In the genomic region with DNA sequence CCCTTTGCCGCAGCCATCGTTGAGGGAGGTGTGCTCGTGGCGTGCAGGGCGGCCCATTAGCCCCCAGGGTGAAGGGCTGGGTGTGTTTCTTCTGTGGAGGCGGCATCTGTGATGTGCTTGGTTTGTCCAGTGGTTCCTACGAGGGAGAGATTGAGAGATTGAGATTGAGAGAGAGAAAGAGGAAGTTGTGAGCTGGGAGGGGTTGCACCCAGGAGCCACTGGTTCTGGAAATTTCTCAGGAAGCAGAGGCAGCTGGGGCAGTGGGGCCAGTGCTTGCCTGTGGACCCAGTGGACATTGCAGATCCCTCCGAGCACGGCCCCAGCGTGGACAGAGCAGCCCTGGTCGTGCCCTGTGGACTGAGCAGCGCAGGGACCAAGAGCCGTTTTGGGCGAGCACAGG, we compare ENCODE assay signal across 12 cellular contexts.
DNase-seq lines count a peak whose midpoint lies in the region; ATAC-seq and TF ChIP-seq lines count a peak whose summit lies in the region.
"Had no signal": no experiment of that assay in that cellular context is flagged by ENCODE, and none has a peak within 500 bp of the region (broad histone marks: within the 10 kb centered on the region; RNA-seq: fewer than 3 reads in every experiment).

No MANE protein-coding gene starts in this region.

- no peak for TF ChIP-seq EP300 in gastroesophageal sphincter (IDR thresholded peaks at IDR 0.05)

- no peak for TF ChIP-seq POLR2A in gastroesophageal sphincter (IDR thresholded peaks at IDR 0.05)

- H3K18ac ChIP-seq in mesenchymal stem cell (ENCODE audit: low read depth in 1 of 2, low read length in 2 of 2), result peak overlapping the region in 1 of 2 experiments; percentile 4

- peaks cover 8% of the 10 kb centered on the region for H3K79me1 ChIP-seq in mesenchymal stem cell (replicated peaks; ENCODE audit: low read length, poor library complexity, severe bottlenecking)

- H3K27ac Mint-ChIP-seq in stimulated activated naive B cell treated with anti-CD40 and anti-IgM and Interleukin-4, amounts not matched to agents 10 μg/mL and 1 μg/mL and 100 μg/mL, for 72 hours, result peak overlapping the region; percentile 83

- DNase-seq in Right ventricle myocardium inferior (ENCODE audit: missing footprints) (no peak), right atrium auricular region (ENCODE audit: low spot score) (no peak), OCI-M1 (lab: John Stamatoyannopoulos, UW) (peak; percentile 75), mesenchymal stem cell (no peak), inferior parietal cortex (ENCODE audit: extremely low spot score) (no peak), islet precursor cell (no peak)
- DNase-seq in stimulated activated naive B cell treated with anti-CD40 and anti-IgM and Interleukin-4, amounts not matched to agents 10 μg/mL and 1 μg/mL and 100 μg/mL, for 72 hours, result no peak
- DNase-seq: activated T-cell treated with anti-CD3 and anti-CD28 coated beads, Interleukin-2, amount 50 U/mL, for 4 hours; caudate nucleus; NCI-H2081 treated with DMSO at 0.1 percent for 48 hours had no signal

- no peak overlapping the region for H2AFZ ChIP-seq in mesenchymal stem cell (ENCODE audit: low read depth, low read length)

- H2AK5ac ChIP-seq in mesenchymal stem cell (ENCODE audit: low read length, severe bottlenecking), result no peak overlapping the region

- no peak overlapping the region for H3K23ac ChIP-seq in mesenchymal stem cell (ENCODE audit: low read length in 2 of 2)

- H3K27me3 Mint-ChIP-seq in stimulated activated naive B cell treated with anti-CD40 and anti-IgM and Interleukin-4, amounts not matched to agents 10 μg/mL and 1 μg/mL and 100 μg/mL, for 72 hours, result peaks cover 0 to 6% of the 10 kb centered on the region in 2 donors

- H3K4me1 ChIP-seq in right atrium auricular region (peaks cover 0 to 8% of the 10 kb centered on the region in 2 donors), gastroesophageal sphincter (peaks cover 0 to 14% (median 0%) of the 10 kb centered on the region in 3 donors), mesenchymal stem cell (ENCODE audit: control insufficient read depth, insufficient read depth, low read depth, low read length) (peaks cover 3% of the 10 kb centered on the region)

- H3K4me3 ChIP-seq in right atrium auricular region (no peak overlapping the region), gastroesophageal sphincter (no peak overlapping the region), mesenchymal stem cell (ENCODE audit: insufficient read depth in 1 of 2, low read depth in 1 of 2, low read length in 2 of 2) (no peak overlapping the region)
- H3K4me3 ChIP-seq: vagina had no signal

- H2BK15ac ChIP-seq in mesenchymal stem cell (ENCODE audit: low read depth, poor library complexity, severe bottlenecking), result no peak overlapping the region

- no peak overlapping the region for H2BK5ac ChIP-seq in mesenchymal stem cell (ENCODE audit: low read depth, low read length, poor library complexity, severe bottlenecking)

- WGBS in gastroesophageal sphincter (ENCODE audit: low coverage in 1 of 2), 2 donors, result 87% methylated on average over 8 of the region's 14 CpGs; no CpG with 5 or more reads in 1 of the 2 donors
- 95% methylated on average over 14 of the region's 14 CpGs for WGBS in mesenchymal stem cell

- TF ChIP-seq CTCF in right atrium auricular region (IDR thresholded peaks at IDR 0.05) (no peak), gastroesophageal sphincter (IDR thresholded peaks at IDR 0.05) (no peak)

- H2BK120ac ChIP-seq in mesenchymal stem cell (ENCODE audit: low read depth, low read length), result no peak overlapping the region

- H3K27ac ChIP-seq in right atrium auricular region, result no peak overlapping the region
- no peak overlapping the region for H3K27ac ChIP-seq in gastroesophageal sphincter
- H3K27ac ChIP-seq in mesenchymal stem cell (ENCODE audit: low read length, poor library complexity, severe bottlenecking), result no peak overlapping the region
- H3K27ac ChIP-seq: vagina had no signal

- H4K91ac ChIP-seq in mesenchymal stem cell (ENCODE audit: low read length), result no peak overlapping the region

- no peak overlapping the region for H3K4ac ChIP-seq in mesenchymal stem cell (ENCODE audit: low read depth in 1 of 2, low read length in 2 of 2)

- no peaks in the 10 kb centered on the region for H3K9me3 ChIP-seq in right atrium auricular region
- no peaks in the 10 kb centered on the region for H3K9me3 ChIP-seq in gastroesophageal sphincter
- no peaks in the 10 kb centered on the region for H3K9me3 ChIP-seq in mesenchymal stem cell (ENCODE audit: control insufficient read depth, low read length)
- H3K9me3 ChIP-seq: vagina had no signal

- no peak overlapping the region for H3K4me2 ChIP-seq in mesenchymal stem cell (ENCODE audit: low read length, poor library complexity, severe bottlenecking)

- no peaks in the 10 kb centered on the region for H3K9me3 Mint-ChIP-seq in stimulated activated naive B cell treated with anti-CD40 and anti-IgM and Interleukin-4, amounts not matched to agents 10 μg/mL and 1 μg/mL and 100 μg/mL, for 72 hours
- H3K9me3 Mint-ChIP-seq: activated T-cell treated with anti-CD3 and anti-CD28 coated beads, Interleukin-2, amount 50 U/mL, for 4 hours had no signal

- H4K8ac ChIP-seq in mesenchymal stem cell (ENCODE audit: low read length), result no peak overlapping the region

- H3K14ac ChIP-seq in mesenchymal stem cell (ENCODE audit: low read length in 2 of 2), result no peak overlapping the region

- H3K9ac ChIP-seq in mesenchymal stem cell (ENCODE audit: low read length), result no peak overlapping the region

- peaks cover 54 to 77% of the 10 kb centered on the region in 2 donors for H3K36me3 Mint-ChIP-seq in stimulated activated naive B cell treated with anti-CD40 and anti-IgM and Interleukin-4, amounts not matched to agents 10 μg/mL and 1 μg/mL and 100 μg/mL, for 72 hours

- ATAC-seq in Right ventricle myocardium inferior (peak; percentile 14), gastroesophageal sphincter (peak; percentile 13)
- ATAC-seq in stimulated activated naive B cell treated with anti-CD40 and anti-IgM and Interleukin-4, amounts not matched to agents 10 μg/mL and 1 μg/mL and 100 μg/mL, for 72 hours (replicated peaks), result peak; percentile 58 to 67
- ATAC-seq: activated T-cell treated with anti-CD3 and anti-CD28 coated beads, Interleukin-2, amount 50 U/mL, for 4 hours had no signal

- no peaks in the 10 kb centered on the region for H3K27me3 ChIP-seq in right atrium auricular region
- H3K27me3 ChIP-seq in gastroesophageal sphincter, result no peaks in the 10 kb centered on the region
- no peaks in the 10 kb centered on the region for H3K27me3 ChIP-seq in mesenchymal stem cell (ENCODE audit: control insufficient read depth in 1 of 2, insufficient read depth in 1 of 2, low read length in 2 of 2)
- H3K27me3 ChIP-seq: vagina had no signal

- peak overlapping the region; percentile 49 to 63 for H3K4me3 Mint-ChIP-seq in stimulated activated naive B cell treated with anti-CD40 and anti-IgM and Interleukin-4, amounts not matched to agents 10 μg/mL and 1 μg/mL and 100 μg/mL, for 72 hours
- H3K4me3 Mint-ChIP-seq: activated T-cell treated with anti-CD3 and anti-CD28 coated beads, Interleukin-2, amount 50 U/mL, for 4 hours had no signal

- peaks cover 23% of the 10 kb centered on the region for H3K36me3 ChIP-seq in right atrium auricular region
- H3K36me3 ChIP-seq in gastroesophageal sphincter, result peaks cover 0 to 74% of the 10 kb centered on the region in 2 donors
- peaks cover 37 to 59% of the 10 kb centered on the region in 2 experiments for H3K36me3 ChIP-seq in mesenchymal stem cell (ENCODE audit: control insufficient read depth in 1 of 2, insufficient read depth in 2 of 2, low read depth in 1 of 2, low read length in 2 of 2)

- intact Hi-C loops in Right ventricle myocardium inferior (cut with DNase I), result loop anchor here (5.0 to 10.0 kb wide), 2 partner anchors 35 to 67 kb away; partner anchors contain the start of gene ZNF750

- H3K4me1 Mint-ChIP-seq in stimulated activated naive B cell treated with anti-CD40 and anti-IgM and Interleukin-4, amounts not matched to agents 10 μg/mL and 1 μg/mL and 100 μg/mL, for 72 hours, result peaks cover 51 to 83% of the 10 kb centered on the region in 2 donors

- H2BK12ac ChIP-seq in mesenchymal stem cell (ENCODE audit: low read length in 2 of 2), result no peak overlapping the region
